In genomic region chr13:79392882-79393563, GRCh38 we compare ENCODE assay signal across 8 cellular contexts. TPM values are rescaled to one million over a fixed set of nuclear protein-coding genes. Genes with fewer than 3 reads are reported as not detected.
DNase-seq lines count a peak whose midpoint lies in the region; ATAC-seq and TF ChIP-seq lines count a peak whose summit lies in the region.

No MANE protein-coding gene starts in this region.

- ATAC-seq in GM21447 (IDR thresholded peaks at IDR 0.05; ENCODE audit: unreplicated experiment): peak; percentile 41
- ATAC-seq in activated naive CD8-positive, alpha-beta T cell treated with anti-CD3 and anti-CD28 coated beads, Interleukin-2, amount 10 ng/mL, durations not matched to agents 7 days and 5 days (ENCODE audit: low read depth): peak; percentile 74

- CTCF ChIA-PET in A673 (lab: Charles Lee): no interaction called here

- peaks cover 8% of the 10 kb centered on the region for H3K9me3 Mint-ChIP-seq in activated naive CD8-positive, alpha-beta T cell treated with anti-CD3 and anti-CD28 coated beads, Interleukin-2, amount 10 ng/mL, durations not matched to agents 7 days and 5 days
- H3K9me3 Mint-ChIP-seq in osteocyte (ENCODE audit: unreplicated experiment): peaks cover 12% of the 10 kb centered on the region

- no peaks in the 10 kb centered on the region for H3K27me3 Mint-ChIP-seq in activated naive CD8-positive, alpha-beta T cell treated with anti-CD3 and anti-CD28 coated beads, Interleukin-2, amount 10 ng/mL, durations not matched to agents 7 days and 5 days
- H3K27me3 Mint-ChIP-seq in osteocyte (ENCODE audit: unreplicated experiment): no peaks in the 10 kb centered on the region

- peaks cover 26% of the 10 kb centered on the region for H3K9me3 ChIP-seq in A673 (ENCODE audit: low read depth, low read length, poor library complexity, severe bottlenecking)

- H3K27ac Mint-ChIP-seq in activated naive CD8-positive, alpha-beta T cell treated with anti-CD3 and anti-CD28 coated beads, Interleukin-2, amount 10 ng/mL, durations not matched to agents 7 days and 5 days: peak overlapping the region; percentile 28
- H3K27ac Mint-ChIP-seq in osteocyte (ENCODE audit: unreplicated experiment): peak overlapping the region; percentile 78

- peak overlapping the region; percentile 71 for H3K4me3 Mint-ChIP-seq in activated naive CD8-positive, alpha-beta T cell treated with anti-CD3 and anti-CD28 coated beads, Interleukin-2, amount 10 ng/mL, durations not matched to agents 7 days and 5 days
- peak overlapping the region; percentile 57 for H3K4me3 Mint-ChIP-seq in osteocyte (ENCODE audit: unreplicated experiment)

- POLR2A ChIA-PET in activated naive CD8-positive, alpha-beta T cell treated with anti-CD3 and anti-CD28 coated beads, Interleukin-2, amount 10 ng/mL, durations not matched to agents 7 days and 5 days (lab: Charles Lee): interaction anchor here (1.7 to 2.3 kb wide), 2 partner anchors 10 to 13 kb away, joined by 7 to 18 read pairs; partner anchors contain the start of gene RBM26
- POLR2A ChIA-PET in A673 (lab: Charles Lee; ENCODE audit: low non-redundant PET): no interaction called here

- peaks cover 31% of the 10 kb centered on the region for H3K36me3 ChIP-seq in A673 (ENCODE audit: insufficient read depth, low read length, poor library complexity, severe bottlenecking)

- TF ChIP-seq CTCF in osteocyte (IDR thresholded peaks at IDR 0.05) (no peak), A673 (conservative IDR thresholded peaks at IDR 0.05; ENCODE audit: low read depth, low read length) (no peak)

- BruUV-seq in A673 (replicated peaks; lab: Mats Ljungman, UMichigan): no TSS peak

- no peak overlapping the region for H3K4me3 ChIP-seq in A673 (ENCODE audit: low read depth, low read length, poor library complexity, severe bottlenecking)

- no peak overlapping the region for H3K27ac ChIP-seq in A673 (ENCODE audit: low read depth, low read length, poor library complexity, severe bottlenecking)

- peaks cover 41% of the 10 kb centered on the region for H3K4me1 Mint-ChIP-seq in activated naive CD8-positive, alpha-beta T cell treated with anti-CD3 and anti-CD28 coated beads, Interleukin-2, amount 10 ng/mL, durations not matched to agents 7 days and 5 days
- H3K4me1 Mint-ChIP-seq in osteocyte (ENCODE audit: unreplicated experiment): peaks cover 25% of the 10 kb centered on the region

- no peaks in the 10 kb centered on the region for H3K27me3 ChIP-seq in A673 (replicated peaks; ENCODE audit: insufficient read depth, low read depth, low read length, poor library complexity)

- peaks cover 26% of the 10 kb centered on the region for H3K36me3 Mint-ChIP-seq in activated naive CD8-positive, alpha-beta T cell treated with anti-CD3 and anti-CD28 coated beads, Interleukin-2, amount 10 ng/mL, durations not matched to agents 7 days and 5 days
- peaks cover 23% of the 10 kb centered on the region for H3K36me3 Mint-ChIP-seq in osteocyte (ENCODE audit: unreplicated experiment)

- intact Hi-C loops in A673 (cut with micrococcal nuclease; ENCODE audit: unreplicated experiment): loop anchor here (5.0 kb wide), 1 partner anchor 416 kb away; no protein-coding TSS in a partner anchor

- peak; percentile 40 for DNase-seq in GDM1 (lab: John Stamatoyannopoulos, UW)
- peak; percentile 29 for DNase-seq in KG1 (lab: John Stamatoyannopoulos, UW)
- no peak for DNase-seq in activated naive CD8-positive, alpha-beta T cell treated with anti-CD3 and anti-CD28 coated beads, Interleukin-2, amount 10 ng/mL, durations not matched to agents 7 days and 5 days
- DNase-seq in osteocyte (ENCODE audit: extremely low spot score, unreplicated experiment): no peak
- DNase-seq in NCI-H774 (lab: John Stamatoyannopoulos, UW): no peak
- no peak for DNase-seq in ureter (ENCODE audit: low spot score)
- DNase-seq in A673 (ENCODE audit: low spot score): no peak

- peaks cover 9% of the 10 kb centered on the region for H3K4me1 ChIP-seq in A673 (ENCODE audit: insufficient read depth, low read length, poor library complexity, severe bottlenecking)

RNA-seq across cellular contexts. Expression of gene RBM26, which starts 13.0 kb away (rescaled TPM):
- 10 to 100 TPM; 64.8 to 66.1 TPM for total RNA-seq in activated naive CD8-positive, alpha-beta T cell treated with anti-CD3 and anti-CD28 coated beads, Interleukin-2, amount 10 ng/mL, durations not matched to agents 7 days and 5 days
- total RNA-seq in osteocyte: 37.5 and 38.3 TPM in 2 replicates
- 69.6 TPM for total RNA-seq in ureter
- 59.7 and 65.7 TPM in 2 replicates for total RNA-seq in A673 (2021)

Comparison
In these comparisons a context has a peak if more than half of its experiments do, and no peak if none do; other contexts are left out.
1. DNase-seq: peak in GDM1 (single experiment) and KG1 (single experiment); none in activated naive CD8-positive, alpha-beta T cell treated with anti-CD3 and anti-CD28 coated beads, Interleukin-2, amount 10 ng/mL, durations not matched to agents 7 days and 5 days (single experiment), osteocyte (single experiment), NCI-H774 (single experiment), ureter (single experiment) and A673 (single experiment).